ENCODE assay signal across 31 cellular contexts in the genomic region with DNA sequence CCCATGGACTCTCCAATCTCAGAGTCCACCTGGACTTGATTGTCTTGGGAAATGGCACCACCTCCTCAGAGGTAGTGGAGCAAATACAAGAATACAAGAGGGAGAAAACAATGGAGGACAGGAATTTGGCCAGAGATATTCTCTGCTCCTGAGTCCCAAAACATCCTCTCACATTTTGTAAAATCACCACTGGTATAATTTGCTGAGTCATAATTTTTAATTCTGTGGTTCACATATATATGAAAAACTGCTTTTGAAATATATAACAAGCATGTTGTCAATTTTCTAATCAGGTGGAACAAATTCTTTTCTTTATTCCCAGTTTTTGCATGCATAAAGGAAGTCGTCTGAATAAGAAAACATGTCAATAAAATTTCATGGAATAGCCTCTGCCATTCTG.
"Had no signal": no experiment of that assay in that cellular context is flagged by ENCODE, and none has a peak within 500 bp of the region (broad histone marks: within the 10 kb centered on the region; RNA-seq: fewer than 3 reads in every experiment).

No MANE protein-coding gene starts in this region.

- ATAC-seq: natural killer cell; psoas muscle; right cardiac atrium; sciatic nerve; stimulated activated memory B cell treated with anti-CD40 and anti-IgM and Interleukin-4, amounts not matched to agents 10 μg/mL and 1 μg/mL and 100 μg/mL, for 72 hours; stimulated activated naive CD8-positive, alpha-beta T cell treated with anti-CD3 and anti-CD28 coated beads, Interleukin-15, amount 100 ng/mL, for 72 hours; stimulated activated naive CD8-positive, alpha-beta T cell treated with anti-CD3 and anti-CD28 coated beads, Interleukin-15, Interleukin-2, amounts not matched to agents 100 U/mL and 50 U/mL, for 24 hours; upper lobe of right lung had no signal

- H3K27ac ChIP-seq: neural progenitor cell, ovary, parathyroid adenoma, psoas muscle, skin epidermis, spleen, suprapubic skin, testis, tibial artery, transverse colon, upper lobe of right lung, uterus had no signal

- H3K4me3 ChIP-seq: neural progenitor cell, ovary, psoas muscle, skin epidermis, smooth muscle cell, spleen, suprapubic skin, testis, tibial artery, transverse colon, upper lobe of right lung, uterus had no signal

- H3K9ac ChIP-seq: neural progenitor cell, parathyroid adenoma had no signal

- H2AFZ ChIP-seq: neural progenitor cell, parathyroid adenoma had no signal

- H3K79me2 ChIP-seq: parathyroid adenoma had no signal

- H3K9me3 Mint-ChIP-seq: natural killer cell; nephron; neural progenitor cell; stimulated activated memory B cell treated with anti-CD40 and anti-IgM and Interleukin-4, amounts not matched to agents 10 μg/mL and 1 μg/mL and 100 μg/mL, for 72 hours; stimulated activated naive CD8-positive, alpha-beta T cell treated with anti-CD3 and anti-CD28 coated beads, Interleukin-15, amount 100 ng/mL, for 72 hours; type B pancreatic cell had no signal

- H3K36me3 Mint-ChIP-seq: natural killer cell; neural progenitor cell; stimulated activated memory B cell treated with anti-CD40 and anti-IgM and Interleukin-4, amounts not matched to agents 10 μg/mL and 1 μg/mL and 100 μg/mL, for 72 hours; type B pancreatic cell had no signal

- DNase-seq: natural killer cell; occipital lobe; ovary; posterior cingulate gyrus; psoas muscle; right cardiac atrium; spleen; stimulated activated CD4-positive, alpha-beta T cell treated with anti-CD3 and anti-CD28 coated beads, Interleukin-12 subunit alpha, Interleukin-12 subunit beta, amount 100 ng/mL, for 4 hours; stimulated activated CD4-positive, alpha-beta T cell treated with anti-CD3 and anti-CD28 coated beads, Interleukin-1b, Interleukin-23, amount 100 ng/mL, for 48 hours; stimulated activated CD4-positive, alpha-beta T cell treated with anti-CD3 and anti-CD28 coated beads, Interleukin-4, amount 100 ng/mL, for 1 hour; stimulated activated CD4-positive, alpha-beta T cell treated with anti-CD3 and anti-CD28 coated beads, Interleukin-4, amount 100 ng/mL, for 4 hours; stimulated activated CD8-positive, alpha-beta memory T cell treated with anti-CD3 and anti-CD28 coated beads, Interleukin-4, amount 100 ng/mL, for 48 hours; stimulated activated naive CD4-positive, alpha-beta T cell; stimulated activated naive CD8-positive, alpha-beta T cell treated with anti-CD3 and anti-CD28 coated beads, Interleukin-15, amount 100 ng/mL, for 72 hours; stimulated activated naive CD8-positive, alpha-beta T cell treated with anti-CD3 and anti-CD28 coated beads, Interleukin-15, Interleukin-2, amounts not matched to agents 100 U/mL and 50 U/mL, for 24 hours; substantia nigra; testis; tibial artery; transverse colon; upper lobe of right lung; uterus had no signal

- H3K36me3 ChIP-seq: neural progenitor cell, ovary, spleen, suprapubic skin, tibial artery, transverse colon, upper lobe of right lung, uterus had no signal

- H3K9me3 ChIP-seq: ovary, psoas muscle, spleen, suprapubic skin, testis, tibial artery, transverse colon, upper lobe of right lung, uterus had no signal

- H3K4me3 Mint-ChIP-seq: natural killer cell; nephron; neural progenitor cell; stimulated activated memory B cell treated with anti-CD40 and anti-IgM and Interleukin-4, amounts not matched to agents 10 μg/mL and 1 μg/mL and 100 μg/mL, for 72 hours; stimulated activated naive CD8-positive, alpha-beta T cell treated with anti-CD3 and anti-CD28 coated beads, Interleukin-15, amount 100 ng/mL, for 72 hours; type B pancreatic cell had no signal

- H3K27ac Mint-ChIP-seq: natural killer cell; nephron; neural progenitor cell; progenitor cell of endocrine pancreas; stimulated activated memory B cell treated with anti-CD40 and anti-IgM and Interleukin-4, amounts not matched to agents 10 μg/mL and 1 μg/mL and 100 μg/mL, for 72 hours; stimulated activated naive CD8-positive, alpha-beta T cell treated with anti-CD3 and anti-CD28 coated beads, Interleukin-15, amount 100 ng/mL, for 72 hours; type B pancreatic cell had no signal

- H3K4me1 ChIP-seq: parathyroid adenoma, psoas muscle, spleen, suprapubic skin, testis, tibial artery, transverse colon, upper lobe of right lung, uterus had no signal

- H3K4me1 Mint-ChIP-seq: natural killer cell; stimulated activated memory B cell treated with anti-CD40 and anti-IgM and Interleukin-4, amounts not matched to agents 10 μg/mL and 1 μg/mL and 100 μg/mL, for 72 hours; stimulated activated naive CD8-positive, alpha-beta T cell treated with anti-CD3 and anti-CD28 coated beads, Interleukin-15, amount 100 ng/mL, for 72 hours had no signal

- H3K27me3 Mint-ChIP-seq: progenitor cell of endocrine pancreas; stimulated activated memory B cell treated with anti-CD40 and anti-IgM and Interleukin-4, amounts not matched to agents 10 μg/mL and 1 μg/mL and 100 μg/mL, for 72 hours; stimulated activated naive CD8-positive, alpha-beta T cell treated with anti-CD3 and anti-CD28 coated beads, Interleukin-15, amount 100 ng/mL, for 72 hours; type B pancreatic cell had no signal

- H3K27me3 ChIP-seq: neural progenitor cell, ovary, spleen, suprapubic skin, testis, tibial artery, transverse colon, upper lobe of right lung had no signal

- H3K4me2 ChIP-seq: neural progenitor cell, smooth muscle cell had no signal
